8 cellular contexts compared by ENCODE assay signal in genomic region chr16:52191533-52192134, GRCh38.
DNase-seq lines count a peak whose midpoint lies in the region; ATAC-seq and TF ChIP-seq lines count a peak whose summit lies in the region.

No MANE protein-coding gene starts in this region.

- DNase-seq in AG09309 (ENCODE audit: low read depth), result peak; percentile 17
- DNase-seq in NCI-H1105 (lab: John Stamatoyannopoulos, UW), result peak; percentile 79
- DNase-seq in ascending aorta (ENCODE audit: low spot score in 2 of 2), result no peak
- DNase-seq in hypothalamus (lab: John Stamatoyannopoulos, UW), result peak in 46 of 51 donors; percentile 1 to 79 (median 41)
- peak; percentile 9 for DNase-seq in skeletal muscle cell (ENCODE audit: low read depth)

- intact Hi-C loops in ascending aorta (cut with DNase I), result loop anchor here (2.0 kb wide), 1 partner anchor 831 kb away; no protein-coding TSS in a partner anchor

- no peak overlapping the region for H3K27ac ChIP-seq in ascending aorta

- TF ChIP-seq CTCF in AG09309 (IDR thresholded peaks at IDR 0.05; ENCODE audit: control insufficient read depth, insufficient read depth, low read depth, low read length, missing control alignments) (peak; percentile 90), ascending aorta (IDR thresholded peaks at IDR 0.05) (peak; percentile 28 to 77 (median 73))

- peak; percentile 55 for ATAC-seq in GM18870 (IDR thresholded peaks at IDR 0.05; ENCODE audit: unreplicated experiment)
- ATAC-seq in SK-N-SH treated with all-trans-retinoic acid at 6 μM for 48 hours, result peak; percentile 72
- ATAC-seq in HG03196 (IDR thresholded peaks at IDR 0.05; ENCODE audit: unreplicated experiment), result no peak

- no peaks in the 10 kb centered on the region for H3K4me1 ChIP-seq in ascending aorta

- H3K9me3 ChIP-seq in ascending aorta, result no peaks in the 10 kb centered on the region

- H3K4me3 ChIP-seq in AG09309 (ENCODE audit: control insufficient read depth, low read depth, low read length), result no peak overlapping the region
- no peak overlapping the region for H3K4me3 ChIP-seq in ascending aorta
- no peak overlapping the region for H3K4me3 ChIP-seq in skeletal muscle cell (ENCODE audit: low read depth, low read length)

- H3K36me3 ChIP-seq in ascending aorta, result no peaks in the 10 kb centered on the region

- no peaks in the 10 kb centered on the region for H3K27me3 ChIP-seq in ascending aorta

TF ChIP-seq in SK-N-SH treated with all-trans-retinoic acid at 6 μM for 48 hours, 23 proteins besides CTCF, POLR2A, EP300 and RAD21:
- no peak for TF ChIP-seq ZC3H10 (CRISPR knock-in tag; IDR thresholded peaks at IDR 0.05)
- no peak for TF ChIP-seq ZFP3 (CRISPR knock-in tag; IDR thresholded peaks at IDR 0.05)
- TF ChIP-seq PATZ1 (CRISPR knock-in tag; IDR thresholded peaks at IDR 0.05; ENCODE audit: borderline replicate concordance), result no peak
- no peak for TF ChIP-seq TCF4 (CRISPR knock-in tag; IDR thresholded peaks at IDR 0.05; ENCODE audit: borderline replicate concordance)
- TF ChIP-seq CSDC2 (CRISPR knock-in tag; IDR thresholded peaks at IDR 0.05), result no peak

Comparison
In these comparisons a context has a peak if more than half of its experiments do, and no peak if none do; other contexts are left out.
1. DNase-seq: peak in AG09309 (single experiment), NCI-H1105 (single experiment), hypothalamus (46 of 51) and skeletal muscle cell (single experiment); none in ascending aorta (0 of 2).